Comparison of ENCODE assay signal across 11 cellular contexts in the genomic region with DNA sequence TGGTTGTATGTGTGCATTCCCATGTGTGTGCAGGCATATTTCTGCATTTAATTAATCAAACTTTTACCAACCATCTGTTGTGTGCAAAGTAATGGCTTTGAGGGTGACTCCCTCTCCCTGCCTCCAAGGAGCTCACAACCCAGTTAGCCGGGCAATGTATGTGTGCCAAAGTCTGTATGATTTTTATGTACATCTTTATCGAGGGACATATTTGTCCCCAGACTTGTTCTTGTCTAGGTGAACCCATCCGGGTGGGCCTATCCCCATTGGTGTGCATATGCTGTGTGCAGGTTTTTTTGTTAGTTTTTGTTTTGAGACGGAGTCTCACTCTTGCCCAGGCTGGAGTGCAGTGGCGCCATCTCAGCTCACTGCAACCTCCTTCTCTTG. TPM values are rescaled to one million over a fixed set of nuclear protein-coding genes. Genes with fewer than 3 reads are reported as not detected.
DNase-seq lines count a peak whose midpoint lies in the region; ATAC-seq, FAIRE-seq and TF ChIP-seq lines count a peak whose summit lies in the region.
"Had no signal": no experiment of that assay in that cellular context is flagged by ENCODE, and none has a peak within 500 bp of the region (broad histone marks: within the 10 kb centered on the region; RNA-seq: fewer than 3 reads in every experiment).

No MANE protein-coding gene starts in this region.

- H3K27me3 Mint-ChIP-seq in neural progenitor cell (ENCODE audit: insufficient read depth, low read depth), result peaks cover 28% of the 10 kb centered on the region

- no peaks in the 10 kb centered on the region for H4K20me1 ChIP-seq in DND-41 (ENCODE audit: insufficient read depth, low read length)
- H4K20me1 ChIP-seq in Loucy (ENCODE audit: insufficient read depth, low read length, poor library complexity, severe bottlenecking), result no peaks in the 10 kb centered on the region
- H4K20me1 ChIP-seq in neural progenitor cell (ENCODE audit: low read depth), result no peaks in the 10 kb centered on the region

- no peaks in the 10 kb centered on the region for H3K27me3 ChIP-seq in DND-41 (ENCODE audit: insufficient read depth, low read length, poor library complexity)
- no peaks in the 10 kb centered on the region for H3K27me3 ChIP-seq in Loucy (ENCODE audit: insufficient read depth, low read length, poor library complexity, severe bottlenecking)
- no peaks in the 10 kb centered on the region for H3K27me3 ChIP-seq in bronchial epithelial cell (ENCODE audit: control insufficient read depth, insufficient read depth, low read length)
- no peaks in the 10 kb centered on the region for H3K27me3 ChIP-seq in neural progenitor cell

- no peak overlapping the region for H3K4me2 ChIP-seq in DND-41 (ENCODE audit: insufficient read depth, low read length)
- H3K4me2 ChIP-seq in Loucy (ENCODE audit: low read depth, low read length, poor library complexity, severe bottlenecking), result peak overlapping the region; percentile 97
- H3K4me2 ChIP-seq in neural progenitor cell, result no peak overlapping the region

- no peaks in the 10 kb centered on the region for H3K9me2 ChIP-seq in Loucy (replicated peaks; ENCODE audit: low read depth, low read length)

- H3K4me1 ChIP-seq in DND-41 (ENCODE audit: insufficient read depth, low read length) (peaks cover 9% of the 10 kb centered on the region), Loucy (ENCODE audit: insufficient read depth, low read length, poor library complexity, severe bottlenecking) (peaks cover 22% of the 10 kb centered on the region), neural progenitor cell (peaks cover 41% of the 10 kb centered on the region)

- peak overlapping the region; percentile 30 for H3K4me3 Mint-ChIP-seq in neural progenitor cell

- H3F3A ChIP-seq in Loucy (ENCODE audit: low read depth), result no peaks in the 10 kb centered on the region
- peaks cover 36% of the 10 kb centered on the region for H3F3A ChIP-seq in neural progenitor cell (ENCODE audit: low read depth)

- POLR2A ChIA-PET in GM10248 (lab: Yijun Ruan, JAX), result no interaction called here

- H3K4me3 ChIP-seq in DND-41 (ENCODE audit: low read depth in 1 of 2, low read length in 2 of 2) (no peak overlapping the region), Loucy (ENCODE audit: low read length, poor library complexity, severe bottlenecking) (peak overlapping the region; percentile 94), bronchial epithelial cell (ENCODE audit: low read depth, low read length) (peak overlapping the region; percentile 69), neural progenitor cell (no peak overlapping the region)

- peaks cover 44% of the 10 kb centered on the region for H3K4me1 Mint-ChIP-seq in neural progenitor cell

- ATAC-seq in DND-41 (ENCODE audit: insufficient read depth, low read depth) (no peak), HG02678 (IDR thresholded peaks at IDR 0.05; ENCODE audit: unreplicated experiment) (no peak), HG03045 (IDR thresholded peaks at IDR 0.05; ENCODE audit: unreplicated experiment) (no peak)

- no peaks in the 10 kb centered on the region for H3K9me3 Mint-ChIP-seq in neural progenitor cell

- no peak for FAIRE-seq in bronchial epithelial cell (lab: Jason Lieb, UNC)
- FAIRE-seq: endometrium, islet of Langerhans had no signal

- H3K9ac ChIP-seq in DND-41 (ENCODE audit: low read depth, low read length) (no peak overlapping the region), Loucy (ENCODE audit: low read depth, low read length, poor library complexity, severe bottlenecking) (peak overlapping the region; percentile 99), neural progenitor cell (no peak overlapping the region)

- peak overlapping the region; percentile 36; the same call in 1 of the 2 replicates for H2AFZ ChIP-seq in DND-41 (ENCODE audit: low read depth, low read length)
- peak overlapping the region; percentile 5; the same call in 1 of the 2 replicates for H2AFZ ChIP-seq in Loucy (ENCODE audit: low read length)
- no peak overlapping the region for H2AFZ ChIP-seq in neural progenitor cell (replicated peaks)

- H3K79me2 ChIP-seq in DND-41 (ENCODE audit: insufficient read depth, low read length), result no peaks in the 10 kb centered on the region
- H3K79me2 ChIP-seq in Loucy (ENCODE audit: insufficient read depth, low read length), result peaks cover 40% of the 10 kb centered on the region
- no peaks in the 10 kb centered on the region for H3K79me2 ChIP-seq in neural progenitor cell (ENCODE audit: low read depth)

- H3K27ac ChIP-seq in DND-41 (ENCODE audit: low read length) (0 out of 2 replicates have a peak overlapping the region, but pooled peaks have one; percentile 30), neural progenitor cell (no peak overlapping the region), caudate nucleus (ENCODE audit: low read depth, low read length) (no peak overlapping the region)

- H3K9me3 ChIP-seq in DND-41 (ENCODE audit: insufficient read depth, low read length, severe bottlenecking) (no peaks in the 10 kb centered on the region), Loucy (ENCODE audit: insufficient read depth, low read depth, low read length) (no peaks in the 10 kb centered on the region), neural progenitor cell (ENCODE audit: low read depth) (no peaks in the 10 kb centered on the region)

- H3K27ac Mint-ChIP-seq in neural progenitor cell, result peak overlapping the region; percentile 83

- TF ChIP-seq CTCF in DND-41 (IDR thresholded peaks at IDR 0.05; ENCODE audit: borderline replicate concordance, extremely low read depth, low read length, poor library complexity, severe bottlenecking) (no peak), Loucy (conservative IDR thresholded peaks at IDR 0.05; ENCODE audit: low read length) (0 out of 2 replicates have a peak, but pooled peaks have one; percentile 14), bronchial epithelial cell (IDR thresholded peaks at IDR 0.05; ENCODE audit: insufficient read depth, low read length, severe bottlenecking) (no peak), neural progenitor cell (IDR thresholded peaks at IDR 0.05) (no peak), GM10248 (IDR thresholded peaks at IDR 0.05; ENCODE audit: control extremely low read depth, extremely low read depth, low read depth, missing control alignments) (no peak)

- no peaks in the 10 kb centered on the region for H3K36me3 Mint-ChIP-seq in neural progenitor cell

- H3K36me3 ChIP-seq in DND-41 (ENCODE audit: insufficient read depth, low read length) (peaks cover under 1% of the 10 kb centered on the region; the same call in 1 of the 2 replicates), Loucy (ENCODE audit: insufficient read depth, low read length) (no peaks in the 10 kb centered on the region), bronchial epithelial cell (ENCODE audit: control insufficient read depth, insufficient read depth, low read length) (peaks cover 17% of the 10 kb centered on the region), neural progenitor cell (no peaks in the 10 kb centered on the region)

- DNase-seq in DND-41 (no peak), bronchial epithelial cell (ENCODE audit: low read depth) (no peak), neural progenitor cell (ENCODE audit: low spot score) (no peak), caudate nucleus (lab: John Stamatoyannopoulos, UW) (no peak), GM10248 (ENCODE audit: extremely low spot score) (no peak)

- CTCF ChIA-PET in GM10248 (lab: Yijun Ruan, JAX), result interaction anchor here (0.7 to 9.2 kb wide), 7 partner anchors 11 to 54 kb away, joined by 3 to 112 read pairs (median 7); partner anchors contain the start of gene MAP3K6

RNA-seq across cellular contexts. Expression of gene SYTL1, which starts 1.8 kb away (rescaled TPM):
- total RNA-seq in bronchial epithelial cell (31.9 and 86.3 TPM in 2 replicates), neural progenitor cell (ENCODE audit: low replicate concordance) (5.7 and 7.9 TPM in 2 replicates)

RNA-seq across cellular contexts. Expression of gene TMEM222, which starts 21.7 kb away (rescaled TPM):
- total RNA-seq in bronchial epithelial cell (16.5 and 17.1 TPM in 2 replicates), neural progenitor cell (ENCODE audit: low replicate concordance) (7.4 and 28.7 TPM in 2 replicates)

RNA-seq across cellular contexts. Expression of gene MAP3K6, which starts 23.1 kb away (rescaled TPM):
- 12.1 and 17.2 TPM in 2 replicates for total RNA-seq in bronchial epithelial cell
- total RNA-seq in neural progenitor cell (ENCODE audit: low replicate concordance), result 1.9 and 11.7 TPM in 2 replicates

RNA-seq across cellular contexts. Expression of gene FCN3, which starts 31.0 kb away (rescaled TPM):
- 0.26 TPM in 2 replicates for total RNA-seq in bronchial epithelial cell
- total RNA-seq in neural progenitor cell (ENCODE audit: low replicate concordance), result not detected in 2 replicates
- total RNA-seq: G401 had no signal

RNA-seq across cellular contexts. Expression of gene CD164L2, which starts 39.5 kb away (rescaled TPM):
- total RNA-seq in bronchial epithelial cell (1.1 and 2.9 TPM in 2 replicates), neural progenitor cell (ENCODE audit: low replicate concordance) (1.5 and 1.6 TPM in 2 replicates)
- total RNA-seq: G401 had no signal

Comparison
In these comparisons a context has a peak if more than half of its experiments do, and no peak if none do; other contexts are left out.
1. H3K4me3 ChIP-seq: peak in Loucy (single experiment) and bronchial epithelial cell (single experiment); none in DND-41 (0 of 2) and neural progenitor cell (single experiment).